In genomic region chr22:34354071-34354817, GRCh38 we compare ENCODE assay signal across 1 cellular context.
TF ChIP-seq lines count a peak whose summit lies in the region.

No MANE protein-coding gene starts in this region.

TF ChIP-seq in GM23338, 12 proteins besides CTCF, POLR2A, EP300 and RAD21 (continued from another document):
- no peak for TF ChIP-seq ETS1 (IDR thresholded peaks at IDR 0.05)
- TF ChIP-seq ZNF462 (CRISPR knock-in tag; IDR thresholded peaks at IDR 0.05): no peak
- no peak for TF ChIP-seq JUNB (IDR thresholded peaks at IDR 0.05; ENCODE audit: unreplicated experiment)
- no peak for TF ChIP-seq REST (IDR thresholded peaks at IDR 0.05; ENCODE audit: unreplicated experiment)
- no peak for TF ChIP-seq CREB1 (CRISPR knock-in tag; IDR thresholded peaks at IDR 0.05; ENCODE audit: low read depth)
- TF ChIP-seq EZH2 (IDR thresholded peaks at IDR 0.05; ENCODE audit: low read depth, unreplicated experiment): no peak
